In the genomic region with DNA sequence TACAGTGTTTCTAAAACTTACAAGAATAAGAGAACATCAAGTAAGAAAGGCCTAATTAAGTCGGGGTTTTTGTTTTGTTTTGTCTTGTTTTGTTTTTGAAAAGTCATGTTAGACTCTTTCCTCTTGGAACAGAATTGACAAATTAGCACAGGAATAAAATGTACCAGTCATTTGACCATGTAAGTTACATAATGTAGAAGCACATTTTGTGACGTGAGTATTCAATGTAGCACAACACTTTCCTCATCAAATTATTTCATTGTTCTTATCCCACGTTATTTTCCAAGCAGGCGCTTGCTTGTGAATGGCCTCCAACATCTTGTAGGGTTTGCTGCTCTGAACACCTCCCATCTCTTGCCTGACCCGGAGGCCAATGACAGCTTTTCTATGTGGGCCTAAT, we compare ENCODE assay signal across 19 cellular contexts. TPM values are rescaled to one million over a fixed set of nuclear protein-coding genes. Genes with fewer than 3 reads are reported as not detected.
"Had no signal": no experiment of that assay in that cellular context is flagged by ENCODE, and none has a peak within 500 bp of the region (broad histone marks: within the 10 kb centered on the region; RNA-seq: fewer than 3 reads in every experiment).

No MANE protein-coding gene starts in this region.

- ATAC-seq: activated CD8-positive, alpha-beta T cell treated with anti-CD3 and anti-CD28 coated beads, Interleukin-2, amount 10 ng/mL, durations not matched to agents 7 days and 5 days; activated naive CD8-positive, alpha-beta T cell treated with anti-CD3 and anti-CD28 coated beads, Interleukin-2, amount 50 U/mL, for 24 hours; esophagus mucosa; heart right ventricle; T-cell had no signal

- H3K36me3 ChIP-seq: heart right ventricle, left ventricle myocardium inferior, prostate gland, sigmoid colon had no signal

- H3K4me1 ChIP-seq: left ventricle myocardium inferior, prostate gland, testis had no signal

- H3K27ac ChIP-seq: heart right ventricle, left ventricle myocardium inferior, prostate gland, sigmoid colon had no signal

- H3K27me3 ChIP-seq: heart right ventricle, sigmoid colon, testis had no signal

- H3K4me3 ChIP-seq: heart right ventricle, left ventricle myocardium inferior, prostate gland, sigmoid colon, testis had no signal

- H3K9me3 ChIP-seq: heart right ventricle, left ventricle myocardium inferior, prostate gland, sigmoid colon, testis had no signal

- DNase-seq: activated CD4-positive, alpha-beta T cell treated with anti-CD3 and anti-CD28 coated beads for 4 hours; activated CD8-positive, alpha-beta memory T cell treated with anti-CD3 and anti-CD28 coated beads, Interleukin-2, amount 50 U/mL, for 48 hours; activated CD8-positive, alpha-beta T cell treated with anti-CD3 and anti-CD28 coated beads, Interleukin-2, amount 10 ng/mL, durations not matched to agents 7 days and 5 days; activated naive CD4-positive, alpha-beta T cell treated with Interleukin-2 at 50 U/mL for 16 hours; activated naive CD8-positive, alpha-beta T cell treated with anti-CD3 and anti-CD28 coated beads, Interleukin-2, amount 50 U/mL, for 24 hours; central memory CD4-positive, alpha-beta T cell; heart right ventricle; kidney; left ventricle myocardium inferior; sigmoid colon; stimulated activated CD4-positive, alpha-beta T cell treated with anti-CD3 and anti-CD28 coated beads, Interleukin-12 subunit alpha, Interleukin-12 subunit beta, amount 100 ng/mL, for 4 hours; stimulated activated naive CD4-positive, alpha-beta T cell treated with Interleukin-2 at 50 U/mL for 16 hours; T-cell; T1000; testis had no signal

RNA-seq across cellular contexts. Expression of gene DNASE2B, which starts 34.7 kb away (rescaled TPM):
- total RNA-seq: activated CD8-positive, alpha-beta T cell treated with anti-CD3 and anti-CD28 coated beads, Interleukin-2, amount 10 ng/mL, durations not matched to agents 7 days and 5 days; astrocyte; esophagus mucosa; kidney; left ventricle myocardium inferior; T-cell; urinary bladder had no signal
- polyA plus RNA-seq: heart right ventricle, urinary bladder had no signal
